Comparison of ENCODE assay signal across 12 cellular contexts in genomic region chr12:113463746-113464743, GRCh38. TPM values are rescaled to one million over a fixed set of nuclear protein-coding genes. Genes with fewer than 3 reads are reported as not detected.
A peak's percentile ranks its signal among the peaks of the same experiment; 100 is the strongest.
DNase-seq lines count a peak whose midpoint lies in the region; ATAC-seq, FAIRE-seq and TF ChIP-seq lines count a peak whose summit lies in the region.
"Had no signal": no experiment of that assay in that cellular context is flagged by ENCODE, and none has a peak within 500 bp of the region (broad histone marks: within the 10 kb centered on the region; RNA-seq: fewer than 3 reads in every experiment).

No MANE protein-coding gene starts in this region.

- H3K27me3 ChIP-seq in HepG2 (ENCODE audit: control insufficient read depth in 1 of 2, insufficient read depth in 2 of 2, low read length in 2 of 2), result peaks cover 12 to 62% of the 10 kb centered on the region in 2 experiments

- H3K9ac ChIP-seq in HepG2 (ENCODE audit: insufficient read depth, low read depth, low read length), result no peak overlapping the region

- H3K4me2 ChIP-seq in HepG2 (ENCODE audit: low read depth, low read length), result no peak overlapping the region

- WGBS in HepG2 (ENCODE audit: low lambda C conversion rate), result 40% methylated on average over 53 of the region's 73 CpGs

- H3K4me1 ChIP-seq in HepG2 (ENCODE audit: insufficient read depth, low read length), result no peaks in the 10 kb centered on the region

- TF ChIP-seq CTCF in activated CD8-positive, alpha-beta T cell treated with anti-CD3 and anti-CD28 coated beads for 36 hours (IDR thresholded peaks at IDR 0.05), result no peak
- TF ChIP-seq CTCF in HepG2 (CRISPR knock-in tag; IDR thresholded peaks at IDR 0.05), result no peak

- intact Hi-C loops in activated CD8-positive, alpha-beta T cell treated with anti-CD3 and anti-CD28 coated beads for 36 hours (cut with micrococcal nuclease), result no loop called here
- intact Hi-C loops in HepG2 (cut with micrococcal nuclease; ENCODE audit: unreplicated experiment), result no loop called here

- POLR2A ChIA-PET in activated CD8-positive, alpha-beta T cell treated with anti-CD3 and anti-CD28 coated beads for 36 hours (lab: Charles Lee), result no interaction called here
- POLR2A ChIA-PET in HepG2 (lab: Yijun Ruan, JAX), result no interaction called here

- no peak overlapping the region for H2AFZ ChIP-seq in HepG2 (ENCODE audit: low read length)

- no peak for DNase-seq in activated T-cell treated with anti-CD3 and anti-CD28 coated beads, Interleukin-2, amount 50 U/mL, for 24 hours
- DNase-seq in activated T-cell treated with anti-CD3 and anti-CD28 coated beads for 4 hours (no peak), globus pallidus (ENCODE audit: low spot score) (no peak), HepG2 (ENCODE audit: low spot score) (no peak), NCI-H2227 (lab: John Stamatoyannopoulos, UW; ENCODE audit: unreplicated experiment) (no peak)
- DNase-seq in activated CD8-positive, alpha-beta T cell treated with anti-CD3 and anti-CD28 coated beads for 36 hours, result no peak

- ATAC-seq in activated CD8-positive, alpha-beta T cell treated with anti-CD3 and anti-CD28 coated beads for 36 hours, result no peak
- no peak for ATAC-seq in stimulated activated memory B cell treated with anti-CD40 and anti-IgM and Interleukin-4, amounts not matched to agents 10 μg/mL and 1 μg/mL and 100 μg/mL, for 72 hours
- ATAC-seq in HepG2, result no peak
- ATAC-seq: gastroesophageal sphincter had no signal

- H3K36me3 Mint-ChIP-seq in activated T-cell treated with anti-CD3 and anti-CD28 coated beads, Interleukin-2, amount 50 U/mL, for 24 hours (ENCODE audit: low read depth), result no peaks in the 10 kb centered on the region
- no peaks in the 10 kb centered on the region for H3K36me3 Mint-ChIP-seq in activated CD8-positive, alpha-beta T cell treated with anti-CD3 and anti-CD28 coated beads for 36 hours (ENCODE audit: low read depth)
- no peaks in the 10 kb centered on the region for H3K36me3 Mint-ChIP-seq in stimulated activated memory B cell treated with anti-CD40 and anti-IgM and Interleukin-4, amounts not matched to agents 10 μg/mL and 1 μg/mL and 100 μg/mL, for 72 hours

- no peak overlapping the region for H3K27ac Mint-ChIP-seq in activated T-cell treated with anti-CD3 and anti-CD28 coated beads, Interleukin-2, amount 50 U/mL, for 24 hours
- H3K27ac Mint-ChIP-seq in activated CD8-positive, alpha-beta T cell treated with anti-CD3 and anti-CD28 coated beads for 36 hours, result no peak overlapping the region
- peak overlapping the region; percentile 14 for H3K27ac Mint-ChIP-seq in stimulated activated memory B cell treated with anti-CD40 and anti-IgM and Interleukin-4, amounts not matched to agents 10 μg/mL and 1 μg/mL and 100 μg/mL, for 72 hours

- H3K9me3 Mint-ChIP-seq in activated T-cell treated with anti-CD3 and anti-CD28 coated beads, Interleukin-2, amount 50 U/mL, for 24 hours, result no peaks in the 10 kb centered on the region
- H3K9me3 Mint-ChIP-seq in activated CD8-positive, alpha-beta T cell treated with anti-CD3 and anti-CD28 coated beads for 36 hours, result no peaks in the 10 kb centered on the region
- peaks cover 4% of the 10 kb centered on the region for H3K9me3 Mint-ChIP-seq in stimulated activated memory B cell treated with anti-CD40 and anti-IgM and Interleukin-4, amounts not matched to agents 10 μg/mL and 1 μg/mL and 100 μg/mL, for 72 hours

- CTCF ChIA-PET in activated CD8-positive, alpha-beta T cell treated with anti-CD3 and anti-CD28 coated beads for 36 hours (lab: Charles Lee), result interaction anchor here (1.2 kb wide), 1 partner anchor 192 kb away, joined by 3 read pairs; no protein-coding TSS in a partner anchor
- CTCF ChIA-PET in HepG2 (lab: Yijun Ruan, JAX; ENCODE audit: low intra/inter-chr PET ratio, low total read pairs), result interaction anchor here (2.5 kb wide), 1 partner anchor 449 kb away, joined by 18 read pairs; no protein-coding TSS in a partner anchor

- peaks cover 84% of the 10 kb centered on the region for H3K27me3 Mint-ChIP-seq in activated T-cell treated with anti-CD3 and anti-CD28 coated beads, Interleukin-2, amount 50 U/mL, for 24 hours
- peaks cover 60% of the 10 kb centered on the region for H3K27me3 Mint-ChIP-seq in activated CD8-positive, alpha-beta T cell treated with anti-CD3 and anti-CD28 coated beads for 36 hours
- H3K27me3 Mint-ChIP-seq in stimulated activated memory B cell treated with anti-CD40 and anti-IgM and Interleukin-4, amounts not matched to agents 10 μg/mL and 1 μg/mL and 100 μg/mL, for 72 hours, result peaks cover 96% of the 10 kb centered on the region

- H3K4me3 Mint-ChIP-seq in activated T-cell treated with anti-CD3 and anti-CD28 coated beads, Interleukin-2, amount 50 U/mL, for 24 hours, result peak overlapping the region; percentile 56
- peak overlapping the region; percentile 1 for H3K4me3 Mint-ChIP-seq in activated CD8-positive, alpha-beta T cell treated with anti-CD3 and anti-CD28 coated beads for 36 hours
- H3K4me3 Mint-ChIP-seq in stimulated activated memory B cell treated with anti-CD40 and anti-IgM and Interleukin-4, amounts not matched to agents 10 μg/mL and 1 μg/mL and 100 μg/mL, for 72 hours, result peak overlapping the region; percentile 27

- in situ Hi-C loops in HepG2 (cut with HindIII; ENCODE audit: extremely low pct_ligation_motif_present, low pct_unique_long_range_greater_than_20kb), result loop anchor here (5.0 to 10.0 kb wide), 2 partner anchors 361 to 448 kb away; no protein-coding TSS in a partner anchor

- TF ChIP-seq EP300 in HepG2 (IDR thresholded peaks at IDR 0.05; ENCODE audit: low read depth in 2 of 2, low read length in 2 of 2) (no peak), HepG2 (CRISPR knock-in tag; IDR thresholded peaks at IDR 0.05; ENCODE audit: borderline replicate concordance) (no peak)

- H3K4me3 ChIP-seq in iPS-18c (ENCODE audit: insufficient read depth, low read depth, low read length) (peak overlapping the region; percentile 43), HepG2 (replicated peaks in 1 of 3; ENCODE audit: insufficient read depth in 1 of 3, low read depth in 2 of 3, low read length in 3 of 3) (no peak overlapping the region)
- H3K4me3 ChIP-seq: prostate gland had no signal

- no TSS peak for BruUV-seq in HepG2 (replicated peaks; lab: Mats Ljungman, UMichigan)

- TF ChIP-seq POLR2A in HepG2 (IDR thresholded peaks at IDR 0.05; ENCODE audit: insufficient read depth in 1 of 2, low read depth in 2 of 2, low read length in 2 of 2), result no peak

- no peak for FAIRE-seq in HepG2 (lab: Jason Lieb, UNC)
- FAIRE-seq: TTC549 had no signal

- H3K36me3 ChIP-seq in HepG2 (replicated peaks in 1 of 2; ENCODE audit: control insufficient read depth in 1 of 2, insufficient read depth in 2 of 2, low read length in 2 of 2), result no peaks in the 10 kb centered on the region
- H3K36me3 ChIP-seq: gastroesophageal sphincter, prostate gland had no signal

- H3K9me3 ChIP-seq in iPS-18c (ENCODE audit: control insufficient read depth, insufficient read depth, low read length) (no peaks in the 10 kb centered on the region), HepG2 (ENCODE audit: low read length) (no peaks in the 10 kb centered on the region)
- H3K9me3 ChIP-seq: gastroesophageal sphincter, prostate gland had no signal

- H3K4me1 Mint-ChIP-seq in activated T-cell treated with anti-CD3 and anti-CD28 coated beads, Interleukin-2, amount 50 U/mL, for 24 hours (ENCODE audit: low read depth), result peaks cover 24% of the 10 kb centered on the region
- peaks cover 15% of the 10 kb centered on the region for H3K4me1 Mint-ChIP-seq in activated CD8-positive, alpha-beta T cell treated with anti-CD3 and anti-CD28 coated beads for 36 hours (ENCODE audit: low read depth)
- H3K4me1 Mint-ChIP-seq in stimulated activated memory B cell treated with anti-CD40 and anti-IgM and Interleukin-4, amounts not matched to agents 10 μg/mL and 1 μg/mL and 100 μg/mL, for 72 hours, result peaks cover 32% of the 10 kb centered on the region

- no peak for TF ChIP-seq RAD21 in HepG2 (CRISPR knock-in tag; IDR thresholded peaks at IDR 0.05)

- no peak overlapping the region for H3K27ac ChIP-seq in HepG2 (ENCODE audit: extremely low read length, insufficient read depth, low read length)
- H3K27ac ChIP-seq: gastroesophageal sphincter, prostate gland had no signal

- no peaks in the 10 kb centered on the region for H3K79me2 ChIP-seq in HepG2 (ENCODE audit: insufficient read depth, low read length)

- H4K20me1 ChIP-seq in HepG2 (ENCODE audit: insufficient read depth, low read length), result no peaks in the 10 kb centered on the region

RNA-seq across cellular contexts. Expression of gene LHX5, which starts 7.6 kb away (rescaled TPM):
- not detected for total RNA-seq in activated CD8-positive, alpha-beta T cell treated with anti-CD3 and anti-CD28 coated beads for 36 hours
- not detected in 2 replicates for total RNA-seq in HepG2 (2016; rRNA removed; fragmentation: Illumina TruSeq; extraction: Trizol)
- not detected in 2 replicates for total RNA-seq in HepG2 (2016; cell fraction: cytosol; rRNA removed; fragmentation: Illumina TruSeq; extraction: Trizol; ENCODE audit: low read depth)
- total RNA-seq in HepG2 (2016; cell fraction: insoluble cytoplasmic fraction; rRNA removed; fragmentation: Illumina TruSeq; extraction: Trizol), result not detected in 2 replicates
- not detected in 2 replicates for total RNA-seq in HepG2 (2016; cell fraction: membrane; rRNA removed; fragmentation: Illumina TruSeq; extraction: Trizol)
- not detected in 2 replicates for total RNA-seq in HepG2 (2016; cell fraction: nucleus; rRNA removed; fragmentation: Illumina TruSeq; extraction: Trizol)
- 0.01 TPM in 1 of 2 replicates, not detected in the other for polyA plus RNA-seq in HepG2 (2011; rRNA removed)
- polyA plus RNA-seq in HepG2 (2011; cell fraction: cytosol; rRNA removed), result 0.04 and 0.07 TPM in 2 replicates
- polyA plus RNA-seq in HepG2 (2011; cell fraction: nucleus; rRNA removed), result not detected in 2 replicates
- not detected in 2 replicates for polyA plus RNA-seq in HepG2 (2012)
- not detected in 2 replicates for polyA plus RNA-seq in HepG2 (2016; cell fraction: cytosol; fragmentation: Illumina TruSeq; extraction: Trizol; ENCODE audit: low read depth)
- polyA plus RNA-seq in HepG2 (2016; cell fraction: insoluble cytoplasmic fraction; fragmentation: Illumina TruSeq; extraction: Trizol; ENCODE audit: low read depth), result not detected in 2 replicates
- not detected in 2 replicates for polyA plus RNA-seq in HepG2 (2016; cell fraction: membrane; fragmentation: Illumina TruSeq; extraction: Trizol; ENCODE audit: low read depth)
- polyA plus RNA-seq in HepG2 (2016; cell fraction: nucleus; fragmentation: Illumina TruSeq; extraction: Trizol; ENCODE audit: insufficient read depth, low read depth), result not detected in 2 replicates
- not detected in 2 replicates for polyA minus RNA-seq in HepG2 (2011; rRNA and poly(A)+ RNA removed; ENCODE audit: low replicate concordance)
- polyA minus RNA-seq in HepG2 (2011; cell fraction: cytosol; rRNA and poly(A)+ RNA removed), result not detected in 2 replicates
- not detected in 2 replicates for polyA minus RNA-seq in HepG2 (2011; cell fraction: nucleus; rRNA and poly(A)+ RNA removed)
- total RNA-seq: gastroesophageal sphincter, HT1080, prostate gland had no signal

RNA-seq across cellular contexts. Expression of gene SDSL, which starts 41.9 kb away (rescaled TPM):
- not detected for total RNA-seq in activated CD8-positive, alpha-beta T cell treated with anti-CD3 and anti-CD28 coated beads for 36 hours
- 1.2 and 1.3 TPM in 2 replicates for total RNA-seq in HepG2 (2016; rRNA removed; fragmentation: Illumina TruSeq; extraction: Trizol)
- 0.79 and 1.7 TPM in 2 replicates for total RNA-seq in HepG2 (2016; cell fraction: cytosol; rRNA removed; fragmentation: Illumina TruSeq; extraction: Trizol; ENCODE audit: low read depth)
- 1.2 and 1.7 TPM in 2 replicates for total RNA-seq in HepG2 (2016; cell fraction: insoluble cytoplasmic fraction; rRNA removed; fragmentation: Illumina TruSeq; extraction: Trizol)
- 1.1 and 2.0 TPM in 2 replicates for total RNA-seq in HepG2 (2016; cell fraction: membrane; rRNA removed; fragmentation: Illumina TruSeq; extraction: Trizol)
- total RNA-seq in HepG2 (2016; cell fraction: nucleus; rRNA removed; fragmentation: Illumina TruSeq; extraction: Trizol), result 1.4 and 2.0 TPM in 2 replicates
- polyA plus RNA-seq in HepG2 (2011; rRNA removed), result 1.7 and 2.9 TPM in 2 replicates
- 1.9 and 3.2 TPM in 2 replicates for polyA plus RNA-seq in HepG2 (2011; cell fraction: cytosol; rRNA removed)
- polyA plus RNA-seq in HepG2 (2011; cell fraction: nucleus; rRNA removed), result 1.6 and 2.0 TPM in 2 replicates
- polyA plus RNA-seq in HepG2 (2012), result 0.92 and 1.3 TPM in 2 replicates
- 1.1 and 1.5 TPM in 2 replicates for polyA plus RNA-seq in HepG2 (2016; cell fraction: cytosol; fragmentation: Illumina TruSeq; extraction: Trizol; ENCODE audit: low read depth)
- 2.4 and 3.5 TPM in 2 replicates for polyA plus RNA-seq in HepG2 (2016; cell fraction: insoluble cytoplasmic fraction; fragmentation: Illumina TruSeq; extraction: Trizol; ENCODE audit: low read depth)
- polyA plus RNA-seq in HepG2 (2016; cell fraction: membrane; fragmentation: Illumina TruSeq; extraction: Trizol; ENCODE audit: low read depth), result 0.64 and 0.90 TPM in 2 replicates
- polyA plus RNA-seq in HepG2 (2016; cell fraction: nucleus; fragmentation: Illumina TruSeq; extraction: Trizol; ENCODE audit: insufficient read depth, low read depth), result 1.9 and 2.9 TPM in 2 replicates
- polyA minus RNA-seq in HepG2 (2011; rRNA and poly(A)+ RNA removed; ENCODE audit: low replicate concordance), result 1.1 and 6.5 TPM in 2 replicates
- polyA minus RNA-seq in HepG2 (2011; cell fraction: cytosol; rRNA and poly(A)+ RNA removed), result 0.99 and 1.4 TPM in 2 replicates
- polyA minus RNA-seq in HepG2 (2011; cell fraction: nucleus; rRNA and poly(A)+ RNA removed), result 1.5 TPM in 2 replicates

Comparison
In these comparisons a context has a peak if more than half of its experiments do, and no peak if none do; other contexts are left out.
1. H3K4me3 Mint-ChIP-seq: peak in every context shown above with its lines; median percentile 56 in activated T-cell treated with anti-CD3 and anti-CD28 coated beads, Interleukin-2, amount 50 U/mL, for 24 hours; 27 in stimulated activated memory B cell treated with anti-CD40 and anti-IgM and Interleukin-4, amounts not matched to agents 10 μg/mL and 1 μg/mL and 100 μg/mL, for 72 hours; 1 in activated CD8-positive, alpha-beta T cell treated with anti-CD3 and anti-CD28 coated beads for 36 hours.